18 cellular contexts compared by ENCODE assay signal in the genomic region with DNA sequence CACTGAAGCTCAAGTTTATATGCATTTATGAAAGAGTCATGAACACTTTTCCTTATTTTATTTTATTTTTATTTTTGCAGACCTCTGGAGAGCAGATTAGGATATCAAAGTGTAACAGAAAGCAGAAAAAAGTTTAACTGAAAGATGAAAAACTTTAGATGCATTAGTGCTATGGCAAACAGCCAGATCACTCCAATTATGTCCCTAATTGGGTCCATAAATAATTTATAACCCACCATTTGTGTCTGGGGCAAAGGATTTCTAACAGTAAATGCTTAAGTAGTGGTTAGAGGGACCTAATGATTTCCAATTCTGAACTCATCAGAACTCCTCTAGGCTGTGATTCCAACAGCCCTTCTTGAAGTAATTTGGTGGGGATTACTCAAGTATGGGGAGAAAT.
DNase-seq lines count a peak whose midpoint lies in the region; ATAC-seq and TF ChIP-seq lines count a peak whose summit lies in the region.
"Had no signal": no experiment of that assay in that cellular context is flagged by ENCODE, and none has a peak within 500 bp of the region (broad histone marks: within the 10 kb centered on the region; RNA-seq: fewer than 3 reads in every experiment).

No MANE protein-coding gene starts in this region.

- no peak overlapping the region for H3K9ac ChIP-seq in SK-N-MC (ENCODE audit: insufficient read length)
- H3K9ac ChIP-seq: BLaER1 treated with 17β-estradiol and CSF1 and Interleukin-3, amounts not matched to agents 10 nM and 100 nM had no signal

- no peaks in the 10 kb centered on the region for H3K9me3 ChIP-seq in SK-N-MC (ENCODE audit: low read depth, low read length)
- H3K9me3 ChIP-seq: Caco-2 had no signal

- no peak overlapping the region for H3K27ac ChIP-seq in SK-N-MC
- H3K27ac ChIP-seq: 22Rv1; A549; BLaER1 treated with 17β-estradiol and CSF1 and Interleukin-3, amounts not matched to agents 10 nM and 100 nM; C4-2B had no signal

- DNase-seq in DMS79 treated with DMSO at 0.1 percent for 48 hours (lab: John Stamatoyannopoulos, UW), result peak; percentile 11
- no peak for DNase-seq in DMS79 (lab: John Stamatoyannopoulos, UW)
- DNase-seq in NCI-H2227 (lab: John Stamatoyannopoulos, UW; ENCODE audit: unreplicated experiment), result peak; percentile 17
- DNase-seq in NCI-H2227 treated with DMSO at 0.1 percent for 48 hours (lab: John Stamatoyannopoulos, UW), result no peak
- DNase-seq in SK-N-MC (ENCODE audit: low read depth, low spot score), result peak; percentile 12
- DNase-seq in RKO (ENCODE audit: low spot score), result no peak
- DNase-seq: AML-193; Caco-2; Calu3; CD4-positive, alpha-beta T cell; CD8-positive, alpha-beta T cell; GF-D8 had no signal

- no peak overlapping the region for H3K4me3 ChIP-seq in SK-N-MC
- H3K4me3 ChIP-seq: A549; BLaER1 treated with 17β-estradiol and CSF1 and Interleukin-3, amounts not matched to agents 10 nM and 100 nM had no signal

- ATAC-seq in SK-N-SH treated with all-trans-retinoic acid at 6 μM for 48 hours, result no peak
- ATAC-seq in GM21737 (IDR thresholded peaks at IDR 0.05; ENCODE audit: unreplicated experiment), result no peak
- ATAC-seq: A549; CD8-positive, alpha-beta T cell had no signal

- no peaks in the 10 kb centered on the region for H3K36me3 ChIP-seq in SK-N-MC (ENCODE audit: insufficient read depth, low read length)
- H3K36me3 ChIP-seq: BLaER1 treated with 17β-estradiol and CSF1 and Interleukin-3, amounts not matched to agents 10 nM and 100 nM had no signal

TF ChIP-seq in SK-N-SH treated with all-trans-retinoic acid at 6 μM for 48 hours, 23 proteins besides CTCF, POLR2A, EP300 and RAD21:
- 0 out of 2 replicates have a peak, but pooled peaks have one; percentile 25 for TF ChIP-seq TCF4 (CRISPR knock-in tag; IDR thresholded peaks at IDR 0.05; ENCODE audit: borderline replicate concordance)
- TF ChIP-seq, protein P1, sequence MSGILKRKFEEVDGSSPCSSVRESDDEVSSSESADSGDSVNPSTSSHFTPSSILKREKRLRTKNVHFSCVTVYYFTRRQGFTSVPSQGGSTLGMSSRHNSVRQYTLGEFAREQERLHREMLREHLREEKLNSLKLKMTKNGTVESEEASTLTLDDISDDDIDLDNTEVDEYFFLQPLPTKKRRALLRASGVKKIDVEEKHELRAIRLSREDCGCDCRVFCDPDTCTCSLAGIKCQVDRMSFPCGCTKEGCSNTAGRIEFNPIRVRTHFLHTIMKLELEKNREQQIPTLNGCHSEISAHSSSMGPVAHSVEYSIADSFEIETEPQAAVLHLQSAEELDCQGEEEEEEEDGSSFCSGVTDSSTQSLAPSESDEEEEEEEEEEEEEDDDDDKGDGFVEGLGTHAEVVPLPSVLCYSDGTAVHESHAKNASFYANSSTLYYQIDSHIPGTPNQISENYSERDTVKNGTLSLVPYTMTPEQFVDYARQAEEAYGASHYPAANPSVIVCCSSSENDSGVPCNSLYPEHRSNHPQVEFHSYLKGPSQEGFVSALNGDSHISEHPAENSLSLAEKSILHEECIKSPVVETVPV (CRISPR knock-in tag; IDR thresholded peaks at IDR 0.05), result no peak
TF ChIP-seq in SK-N-SH treated with all-trans-retinoic acid at 6 μM for 48 hours: peak in this region for 1.

Comparison
In these comparisons a context has a peak if more than half of its experiments do, and no peak if none do; other contexts are left out.
1. DNase-seq: peak in DMS79 treated with DMSO at 0.1 percent for 48 hours (single experiment), NCI-H2227 (single experiment) and SK-N-MC (single experiment); none in DMS79 (single experiment), NCI-H2227 treated with DMSO at 0.1 percent for 48 hours (single experiment) and RKO (single experiment).